ENCODE assay signal across 1 cellular context in the genomic region with DNA sequence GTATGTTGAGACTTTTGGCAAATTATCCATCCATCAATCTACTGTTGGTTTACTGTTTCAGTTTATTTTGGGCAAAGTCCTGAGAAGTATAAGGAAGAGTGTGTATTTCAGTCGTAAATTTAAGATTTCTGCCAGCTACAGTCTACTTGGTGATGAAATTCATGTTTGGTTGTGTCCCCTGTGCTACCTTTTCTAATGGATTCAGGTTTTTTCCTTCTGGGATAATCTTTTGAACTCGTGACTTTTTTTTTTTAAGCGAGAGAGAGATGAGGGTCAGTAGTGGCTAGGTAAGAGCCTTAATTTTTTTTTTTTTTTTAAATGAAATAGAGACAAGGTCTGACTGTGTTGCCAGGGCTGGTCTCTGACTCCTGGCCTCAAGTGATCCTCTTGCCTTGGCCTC.
TF ChIP-seq lines count a peak whose summit lies in the region.

No MANE protein-coding gene starts in this region.

TF ChIP-seq in HepG2, 621 proteins besides CTCF, POLR2A, EP300 and RAD21:
- TF ChIP-seq KDM4B (CRISPR knock-in tag; IDR thresholded peaks at IDR 0.05) = no peak
- TF ChIP-seq ZNF619 (CRISPR knock-in tag; IDR thresholded peaks at IDR 0.05) = no peak
- TF ChIP-seq, protein P1, sequence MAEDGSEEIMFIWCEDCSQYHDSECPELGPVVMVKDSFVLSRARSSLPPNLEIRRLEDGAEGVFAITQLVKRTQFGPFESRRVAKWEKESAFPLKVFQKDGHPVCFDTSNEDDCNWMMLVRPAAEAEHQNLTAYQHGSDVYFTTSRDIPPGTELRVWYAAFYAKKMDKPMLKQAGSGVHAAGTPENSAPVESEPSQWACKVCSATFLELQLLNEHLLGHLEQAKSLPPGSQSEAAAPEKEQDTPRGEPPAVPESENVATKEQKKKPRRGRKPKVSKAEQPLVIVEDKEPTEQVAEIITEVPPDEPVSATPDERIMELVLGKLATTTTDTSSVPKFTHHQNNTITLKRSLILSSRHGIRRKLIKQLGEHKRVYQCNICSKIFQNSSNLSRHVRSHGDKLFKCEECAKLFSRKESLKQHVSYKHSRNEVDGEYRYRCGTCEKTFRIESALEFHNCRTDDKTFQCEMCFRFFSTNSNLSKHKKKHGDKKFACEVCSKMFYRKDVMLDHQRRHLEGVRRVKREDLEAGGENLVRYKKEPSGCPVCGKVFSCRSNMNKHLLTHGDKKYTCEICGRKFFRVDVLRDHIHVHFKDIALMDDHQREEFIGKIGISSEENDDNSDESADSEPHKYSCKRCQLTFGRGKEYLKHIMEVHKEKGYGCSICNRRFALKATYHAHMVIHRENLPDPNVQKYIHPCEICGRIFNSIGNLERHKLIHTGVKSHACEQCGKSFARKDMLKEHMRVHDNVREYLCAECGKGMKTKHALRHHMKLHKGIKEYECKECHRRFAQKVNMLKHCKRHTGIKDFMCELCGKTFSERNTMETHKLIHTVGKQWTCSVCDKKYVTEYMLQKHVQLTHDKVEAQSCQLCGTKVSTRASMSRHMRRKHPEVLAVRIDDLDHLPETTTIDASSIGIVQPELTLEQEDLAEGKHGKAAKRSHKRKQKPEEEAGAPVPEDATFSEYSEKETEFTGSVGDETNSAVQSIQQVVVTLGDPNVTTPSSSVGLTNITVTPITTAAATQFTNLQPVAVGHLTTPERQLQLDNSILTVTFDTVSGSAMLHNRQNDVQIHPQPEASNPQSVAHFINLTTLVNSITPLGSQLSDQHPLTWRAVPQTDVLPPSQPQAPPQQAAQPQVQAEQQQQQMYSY (CRISPR knock-in tag; IDR thresholded peaks at IDR 0.05) = no peak
- no peak for TF ChIP-seq PHB2 (IDR thresholded peaks at IDR 0.05; ENCODE audit: partially characterized antibody)
- TF ChIP-seq, protein P2, sequence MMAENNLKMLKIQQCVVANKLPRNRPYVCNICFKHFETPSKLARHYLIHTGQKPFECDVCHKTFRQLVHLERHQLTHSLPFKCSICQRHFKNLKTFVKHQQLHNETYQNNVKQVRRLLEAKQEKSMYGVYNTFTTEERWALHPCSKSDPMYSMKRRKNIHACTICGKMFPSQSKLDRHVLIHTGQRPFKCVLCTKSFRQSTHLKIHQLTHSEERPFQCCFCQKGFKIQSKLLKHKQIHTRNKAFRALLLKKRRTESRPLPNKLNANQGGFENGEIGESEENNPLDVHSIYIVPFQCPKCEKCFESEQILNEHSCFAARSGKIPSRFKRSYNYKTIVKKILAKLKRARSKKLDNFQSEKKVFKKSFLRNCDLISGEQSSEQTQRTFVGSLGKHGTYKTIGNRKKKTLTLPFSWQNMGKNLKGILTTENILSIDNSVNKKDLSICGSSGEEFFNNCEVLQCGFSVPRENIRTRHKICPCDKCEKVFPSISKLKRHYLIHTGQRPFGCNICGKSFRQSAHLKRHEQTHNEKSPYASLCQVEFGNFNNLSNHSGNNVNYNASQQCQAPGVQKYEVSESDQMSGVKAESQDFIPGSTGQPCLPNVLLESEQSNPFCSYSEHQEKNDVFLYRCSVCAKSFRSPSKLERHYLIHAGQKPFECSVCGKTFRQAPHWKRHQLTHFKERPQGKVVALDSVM (CRISPR knock-in tag; IDR thresholded peaks at IDR 0.05) = peak; percentile 82; the same call in 1 of the 2 replicates
- TF ChIP-seq ZNF510 (CRISPR knock-in tag; IDR thresholded peaks at IDR 0.05; ENCODE audit: low read depth) = 0 out of 2 replicates have a peak, but pooled peaks have one; percentile 39
- no peak for TF ChIP-seq NCOA5 (CRISPR knock-in tag; IDR thresholded peaks at IDR 0.05)
- TF ChIP-seq, protein P3, sequence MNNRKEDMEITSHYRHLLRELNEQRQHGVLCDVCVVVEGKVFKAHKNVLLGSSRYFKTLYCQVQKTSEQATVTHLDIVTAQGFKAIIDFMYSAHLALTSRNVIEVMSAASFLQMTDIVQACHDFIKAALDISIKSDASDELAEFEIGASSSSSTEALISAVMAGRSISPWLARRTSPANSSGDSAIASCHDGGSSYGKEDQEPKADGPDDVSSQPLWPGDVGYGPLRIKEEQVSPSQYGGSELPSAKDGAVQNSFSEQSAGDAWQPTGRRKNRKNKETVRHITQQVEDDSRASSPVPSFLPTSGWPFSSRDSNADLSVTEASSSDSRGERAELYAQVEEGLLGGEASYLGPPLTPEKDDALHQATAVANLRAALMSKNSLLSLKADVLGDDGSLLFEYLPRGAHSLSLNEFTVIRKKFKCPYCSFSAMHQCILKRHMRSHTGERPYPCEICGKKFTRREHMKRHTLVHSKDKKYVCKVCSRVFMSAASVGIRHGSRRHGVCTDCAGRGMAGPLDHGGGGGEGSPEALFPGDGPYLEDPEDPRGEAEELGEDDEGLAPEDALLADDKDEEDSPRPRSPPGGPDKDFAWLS (CRISPR knock-in tag; IDR thresholded peaks at IDR 0.05; ENCODE audit: borderline replicate concordance) = 0 out of 2 replicates have a peak, but pooled peaks have one; percentile 2
